ENCODE assay signal across 8 cellular contexts in genomic region chr18:77131100-77131651, GRCh38. TPM values are rescaled to one million over a fixed set of nuclear protein-coding genes. Genes with fewer than 3 reads are reported as not detected.
DNase-seq lines count a peak whose midpoint lies in the region; ATAC-seq and TF ChIP-seq lines count a peak whose summit lies in the region.

No MANE protein-coding gene starts in this region.

- peaks cover 0 to 4% of the 10 kb centered on the region in 2 donors for H3K4me1 ChIP-seq in breast epithelium

- H3K9me3 ChIP-seq in breast epithelium = no peaks in the 10 kb centered on the region

- no peaks in the 10 kb centered on the region for H3K36me3 ChIP-seq in breast epithelium

- intact Hi-C loops in breast epithelium (cut with DNase I; ENCODE audit: low total_unique reads) = loop anchor here (5.0 kb wide), 1 partner anchor 791 kb away; no protein-coding TSS in a partner anchor

- H3K27ac ChIP-seq in breast epithelium = peak overlapping the region; percentile 96

- no peak for TF ChIP-seq CTCF in breast epithelium (IDR thresholded peaks at IDR 0.05)

- peak; percentile 69 for DNase-seq in SIG-M5 treated with dmso at 0.1 percent for 504 hours (lab: John Stamatoyannopoulos, UW; ENCODE audit: unreplicated experiment)
- no peak for DNase-seq in SIG-M5 (lab: John Stamatoyannopoulos, UW)
- peak; percentile 54 for DNase-seq in SKM-1 (lab: John Stamatoyannopoulos, UW; ENCODE audit: unreplicated experiment)
- DNase-seq in breast epithelium (ENCODE audit: low spot score in 2 of 2) = no peak
- peak; percentile 48 for DNase-seq in left kidney (ENCODE audit: low read depth, low spot score)
- DNase-seq in stimulated activated CD4-positive, alpha-beta T cell treated with anti-CD3 and anti-CD28 coated beads, Interleukin-4, amount 100 ng/mL, for 24 hours = peak; percentile 48
- no peak for DNase-seq in DMS79 treated with DMSO at 0.1 percent for 48 hours (lab: John Stamatoyannopoulos, UW)

- H3K4me3 ChIP-seq in breast epithelium = peak overlapping the region; percentile 89 to 98 (median 93)

- ATAC-seq in GM18909 (IDR thresholded peaks at IDR 0.05; ENCODE audit: poor library complexity, unreplicated experiment) = no peak

- no peaks in the 10 kb centered on the region for H3K27me3 ChIP-seq in breast epithelium

- no peak for TF ChIP-seq POLR2A in breast epithelium (IDR thresholded peaks at IDR 0.05)

RNA-seq across cellular contexts. Expression of gene MBP, which starts 1.4 kb away (rescaled TPM):
- total RNA-seq in breast epithelium = 10 to 100 TPM; 27.2 to 46.2 (median 32.4) TPM

Comparison
In these comparisons a context has a peak if more than half of its experiments do, and no peak if none do; other contexts are left out.
1. DNase-seq: peak in SIG-M5 treated with dmso at 0.1 percent for 504 hours (single experiment), SKM-1 (single experiment), left kidney (single experiment) and stimulated activated CD4-positive, alpha-beta T cell treated with anti-CD3 and anti-CD28 coated beads, Interleukin-4, amount 100 ng/mL, for 24 hours (single experiment); none in SIG-M5 (single experiment), breast epithelium (0 of 2) and DMS79 treated with DMSO at 0.1 percent for 48 hours (single experiment).